10 cellular contexts compared by ENCODE assay signal in genomic region chr9:89410709-89411111, GRCh38.
A peak's percentile ranks its signal among the peaks of the same experiment; 100 is the strongest.
DNase-seq lines count a peak whose midpoint lies in the region; ATAC-seq and TF ChIP-seq lines count a peak whose summit lies in the region.
"Had no signal": no experiment of that assay in that cellular context is flagged by ENCODE, and none has a peak within 500 bp of the region (broad histone marks: within the 10 kb centered on the region; RNA-seq: fewer than 3 reads in every experiment).

No MANE protein-coding gene starts in this region.

- peak; percentile 85 for DNase-seq in activated CD8-positive, alpha-beta T cell treated with anti-CD3 and anti-CD28 coated beads for 36 hours
- DNase-seq in NCI-H2107 treated with DMSO at 0.1 percent for 48 hours (lab: John Stamatoyannopoulos, UW; ENCODE audit: unreplicated experiment), result no peak
- DNase-seq in mucosa of gallbladder (ENCODE audit: low spot score), result no peak
- DNase-seq in middle frontal gyrus (ENCODE audit: extremely low spot score, low spot score), result no peak

- intact Hi-C loops in activated CD8-positive, alpha-beta T cell treated with anti-CD3 and anti-CD28 coated beads for 36 hours (cut with micrococcal nuclease), result no loop called here

- peaks cover 26% of the 10 kb centered on the region for H3K79me2 ChIP-seq in neural cell (replicated peaks; ENCODE audit: insufficient read depth, low read length)

- H3K9me3 ChIP-seq in neural cell (ENCODE audit: low read length), result no peaks in the 10 kb centered on the region

- peak overlapping the region; percentile 99 for H3K27ac ChIP-seq in neural cell (ENCODE audit: low read length)
- H3K27ac ChIP-seq: thoracic aorta had no signal

- peak overlapping the region; percentile 40 for H3K4me3 Mint-ChIP-seq in activated CD8-positive, alpha-beta T cell treated with anti-CD3 and anti-CD28 coated beads for 36 hours

- H3F3A ChIP-seq in neural cell (ENCODE audit: insufficient read depth, low read length, poor library complexity, severe bottlenecking), result peaks cover 21% of the 10 kb centered on the region

- no peaks in the 10 kb centered on the region for H3K27me3 ChIP-seq in neural cell (ENCODE audit: insufficient read depth, low read depth, low read length)

- no peaks in the 10 kb centered on the region for H4K20me1 ChIP-seq in neural cell (ENCODE audit: insufficient read depth)

- peaks cover 99% of the 10 kb centered on the region for H3K36me3 Mint-ChIP-seq in activated CD8-positive, alpha-beta T cell treated with anti-CD3 and anti-CD28 coated beads for 36 hours (ENCODE audit: low read depth)

- TF ChIP-seq RAD21 in neural cell (conservative IDR thresholded peaks at IDR 0.05), result peak; percentile 26

- no peak overlapping the region for H2AFZ ChIP-seq in neural cell (ENCODE audit: low read depth, low read length)

- TF ChIP-seq CTCF in activated CD8-positive, alpha-beta T cell treated with anti-CD3 and anti-CD28 coated beads for 36 hours (IDR thresholded peaks at IDR 0.05), result peak; percentile 20
- TF ChIP-seq CTCF in neural cell (IDR thresholded peaks at IDR 0.05; ENCODE audit: poor library complexity, severe bottlenecking), result no peak

- no peaks in the 10 kb centered on the region for H3K9me2 ChIP-seq in neural cell (ENCODE audit: insufficient read depth, low read length)

- CTCF ChIA-PET in activated CD8-positive, alpha-beta T cell treated with anti-CD3 and anti-CD28 coated beads for 36 hours (lab: Charles Lee), result interaction anchor here (0.6 to 4.4 kb wide), 20 partner anchors 9 to 139 kb away, joined by 3 to 47 read pairs (median 4); no protein-coding TSS in a partner anchor

- H3K27ac Mint-ChIP-seq in activated CD8-positive, alpha-beta T cell treated with anti-CD3 and anti-CD28 coated beads for 36 hours, result peak overlapping the region; percentile 95

- H3K4me2 ChIP-seq in neural cell (ENCODE audit: low read length), result no peak overlapping the region

- peaks cover 96% of the 10 kb centered on the region for H3K4me1 Mint-ChIP-seq in activated CD8-positive, alpha-beta T cell treated with anti-CD3 and anti-CD28 coated beads for 36 hours (ENCODE audit: low read depth)

- H3K9me3 Mint-ChIP-seq in activated CD8-positive, alpha-beta T cell treated with anti-CD3 and anti-CD28 coated beads for 36 hours, result peaks cover 11% of the 10 kb centered on the region

- H3K27me3 Mint-ChIP-seq in activated CD8-positive, alpha-beta T cell treated with anti-CD3 and anti-CD28 coated beads for 36 hours, result no peaks in the 10 kb centered on the region

- no peak overlapping the region for H3K4me3 ChIP-seq in neural cell (ENCODE audit: low read length)
- H3K4me3 ChIP-seq: thoracic aorta had no signal

- H3K9ac ChIP-seq in neural cell (ENCODE audit: low read length), result peak overlapping the region; percentile 77

- H3K36me3 ChIP-seq in neural cell (ENCODE audit: insufficient read depth, low read length), result no peaks in the 10 kb centered on the region
- H3K36me3 ChIP-seq: thoracic aorta had no signal

- no peak for TF ChIP-seq EP300 in neural cell (conservative IDR thresholded peaks at IDR 0.05; ENCODE audit: poor library complexity, severe bottlenecking)

- POLR2A ChIA-PET in activated CD8-positive, alpha-beta T cell treated with anti-CD3 and anti-CD28 coated beads for 36 hours (lab: Charles Lee), result interaction anchor here (0.6 to 1.8 kb wide), 20 partner anchors 8 to 145 kb away, joined by 3 to 16 read pairs (median 4); no protein-coding TSS in a partner anchor

- ATAC-seq in GM18868 (IDR thresholded peaks at IDR 0.05; ENCODE audit: unreplicated experiment) (peak; percentile 46), HG03045 (IDR thresholded peaks at IDR 0.05; ENCODE audit: unreplicated experiment) (peak; percentile 51), HG02588 (IDR thresholded peaks at IDR 0.05; ENCODE audit: unreplicated experiment) (no peak)
- ATAC-seq in activated CD8-positive, alpha-beta T cell treated with anti-CD3 and anti-CD28 coated beads for 36 hours, result peak; percentile 70
- ATAC-seq: Panc1 had no signal

TF ChIP-seq in neural cell, 6 proteins besides CTCF, POLR2A, EP300 and RAD21:
- no peak for TF ChIP-seq SMC3 (conservative IDR thresholded peaks at IDR 0.05; ENCODE audit: poor library complexity)
- no peak for TF ChIP-seq POLR2AphosphoS5 (IDR thresholded peaks at IDR 0.05)
- no peak for TF ChIP-seq REST (IDR thresholded peaks at IDR 0.05; ENCODE audit: borderline replicate concordance)
- no peak for TF ChIP-seq MXI1 (conservative IDR thresholded peaks at IDR 0.05; ENCODE audit: poor library complexity, severe bottlenecking)
- no peak for TF ChIP-seq EZH2 (IDR thresholded peaks at IDR 0.05; ENCODE audit: borderline replicate concordance, insufficient read depth, low read length, poor library complexity, severe bottlenecking)
- TF ChIP-seq TAF1 (IDR thresholded peaks at IDR 0.05; ENCODE audit: low read depth), result no peak
